11 cellular contexts compared by ENCODE assay signal in the genomic region with DNA sequence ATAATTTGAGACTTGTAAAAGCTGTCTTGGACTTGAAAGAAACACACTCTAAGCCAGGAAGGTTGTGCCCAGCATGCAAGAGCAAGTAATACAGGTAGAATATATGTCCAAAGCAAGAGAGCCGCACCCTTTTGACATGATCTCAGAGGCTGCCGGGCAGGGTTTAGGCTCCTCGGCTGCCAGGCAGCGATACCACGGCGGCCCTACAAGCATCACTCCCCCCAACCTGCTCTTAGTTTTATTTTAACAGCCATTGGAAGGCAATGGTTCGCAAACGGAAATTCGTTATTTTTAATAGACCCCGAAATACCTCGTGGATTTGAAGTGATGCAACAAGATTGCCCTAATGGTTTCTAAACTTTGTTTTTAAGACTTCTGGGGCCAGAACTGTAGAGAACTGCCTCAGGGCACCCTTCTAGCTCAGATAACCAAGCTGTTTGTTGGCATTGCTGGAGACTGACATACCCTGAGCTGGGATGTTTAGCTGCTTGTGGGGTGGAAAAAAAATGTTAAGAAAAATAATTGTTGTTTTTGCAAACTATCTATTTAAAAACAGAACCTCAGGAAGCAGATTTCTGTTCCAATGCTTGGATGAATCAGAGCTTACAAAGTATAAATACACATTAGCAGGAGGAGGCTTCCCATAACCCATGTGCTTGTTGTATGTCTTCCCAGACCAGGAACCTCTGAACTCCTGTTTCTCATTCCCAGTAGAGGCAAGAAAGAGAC. TPM values are rescaled to one million over a fixed set of nuclear protein-coding genes. Genes with fewer than 3 reads are reported as not detected.
DNase-seq lines count a peak whose midpoint lies in the region; ATAC-seq, FAIRE-seq and TF ChIP-seq lines count a peak whose summit lies in the region.
"Had no signal": no experiment of that assay in that cellular context is flagged by ENCODE, and none has a peak within 500 bp of the region (broad histone marks: within the 10 kb centered on the region; RNA-seq: fewer than 3 reads in every experiment).

No MANE protein-coding gene starts in this region.

- H4K20me1 ChIP-seq in SK-N-SH (ENCODE audit: insufficient read depth): no peaks in the 10 kb centered on the region; the same call in 1 of the 2 replicates

- FAIRE-seq in GM12891 (lab: Jason Lieb, UNC): no peak

- CTCF ChIA-PET in SK-N-SH (lab: Yijun Ruan, JAX): interaction anchor here (0.8 kb wide), 1 partner anchor 12 kb away, joined by 4 read pairs; no protein-coding TSS in a partner anchor

- TF ChIP-seq EP300 in SK-N-SH (IDR thresholded peaks at IDR 0.05; ENCODE audit: borderline replicate concordance in 1 of 2, low read depth in 1 of 2, low read length in 1 of 2): no peak

- peak overlapping the region; percentile 8; the same call in 1 of the 2 replicates for H3K4me2 ChIP-seq in SK-N-SH

- H3K36me3 ChIP-seq in SK-N-SH (replicated peaks in 1 of 2; ENCODE audit: control insufficient read depth in 1 of 2, insufficient read depth in 2 of 2, low read length in 1 of 2) (peaks cover 17 to 22% of the 10 kb centered on the region in 2 experiments), left lung (peaks cover 0 to 25% of the 10 kb centered on the region in 2 donors), upper lobe of right lung (peaks cover 25% of the 10 kb centered on the region)

- H3K9me3 ChIP-seq in SK-N-SH: no peaks in the 10 kb centered on the region
- no peaks in the 10 kb centered on the region for H3K9me3 ChIP-seq in left lung
- no peaks in the 10 kb centered on the region for H3K9me3 ChIP-seq in upper lobe of right lung

- H3K79me2 ChIP-seq in SK-N-SH (ENCODE audit: insufficient read depth): peaks cover 13% of the 10 kb centered on the region; the same call in 1 of the 2 replicates

- TF ChIP-seq RAD21 in SK-N-SH (IDR thresholded peaks at IDR 0.05; ENCODE audit: low read length): no peak

- H3K4me3 ChIP-seq in SK-N-SH (ENCODE audit: low read depth in 2 of 2, low read length in 1 of 2) (no peak overlapping the region), choroid plexus epithelial cell (ENCODE audit: low read depth, low read length) (no peak overlapping the region), left lung (no peak overlapping the region), upper lobe of right lung (no peak overlapping the region)

- WGBS in SK-N-SH (ENCODE audit: low lambda C conversion rate): 89% methylated on average over 11 of the region's 11 CpGs

- H3F3A ChIP-seq in SK-N-SH (replicated peaks; ENCODE audit: insufficient read depth): peaks cover 33% of the 10 kb centered on the region

- no peak for TF ChIP-seq POLR2A in GM12891 (IDR thresholded peaks at IDR 0.05; ENCODE audit: low read depth, low read length)

- POLR2A ChIA-PET in SK-N-SH (lab: Yijun Ruan, JAX): no interaction called here

- no peak overlapping the region for H2AFZ ChIP-seq in SK-N-SH (ENCODE audit: low read depth)

- TF ChIP-seq CTCF in SK-N-SH (IDR thresholded peaks at IDR 0.05) (no peak), choroid plexus epithelial cell (conservative IDR thresholded peaks at IDR 0.05; ENCODE audit: low read depth, low read length) (no peak), left lung (IDR thresholded peaks at IDR 0.05) (no peak), upper lobe of right lung (IDR thresholded peaks at IDR 0.05) (no peak)

- H3K27me3 ChIP-seq in SK-N-SH (ENCODE audit: insufficient read depth) (no peaks in the 10 kb centered on the region), left lung (no peaks in the 10 kb centered on the region), upper lobe of right lung (no peaks in the 10 kb centered on the region)

- peaks cover 20 to 21% of the 10 kb centered on the region in 2 experiments for H3K4me1 ChIP-seq in SK-N-SH (ENCODE audit: control insufficient read depth in 1 of 2, insufficient read depth in 2 of 2, low read depth in 1 of 2, low read length in 1 of 2)
- H3K4me1 ChIP-seq in left lung: peaks cover 9 to 14% of the 10 kb centered on the region in 2 donors
- H3K4me1 ChIP-seq in upper lobe of right lung: peaks cover 24% of the 10 kb centered on the region

- intact Hi-C loops in left lung (cut with DNase I) (no loop called here), upper lobe of right lung (cut with DNase I) (no loop called here)

- H3K9ac ChIP-seq in SK-N-SH: no peak overlapping the region

- no peak for ATAC-seq in SK-N-SH treated with all-trans-retinoic acid at 6 μM for 48 hours
- ATAC-seq in left lung: peak; percentile 29
- ATAC-seq in upper lobe of right lung: no peak
- ATAC-seq: activated T-cell treated with anti-CD3 and anti-CD28 coated beads, Interleukin-2, amount 50 U/mL, for 4 hours had no signal

- H3K27ac ChIP-seq in SK-N-SH (ENCODE audit: low read depth in 2 of 2, low read length in 1 of 2) (peak overlapping the region in 1 of 2 experiments; percentile 70; a peak in 1 of 4 replicates), left lung (peak overlapping the region in 1 of 2 donors; percentile 20), upper lobe of right lung (peak overlapping the region; percentile 17), substantia nigra (ENCODE audit: low read depth, low read length, poor library complexity, severe bottlenecking) (no peak overlapping the region)

- no peaks in the 10 kb centered on the region for H3K9me2 ChIP-seq in SK-N-SH

- no peak for DNase-seq in SK-N-SH
- peak; percentile 93 for DNase-seq in choroid plexus epithelial cell (ENCODE audit: low read depth)
- no peak for DNase-seq in left lung
- DNase-seq in upper lobe of right lung: no peak
- DNase-seq in GM12891 (ENCODE audit: insufficient read length, low spot score): no peak
- DNase-seq in activated naive CD4-positive, alpha-beta T cell treated with Interleukin-2 at 50 U/mL for 16 hours: no peak
- DNase-seq in substantia nigra (lab: John Stamatoyannopoulos, UW): no peak
- DNase-seq: activated T-cell treated with anti-CD3 and anti-CD28 coated beads, Interleukin-2, amount 50 U/mL, for 4 hours; immature natural killer cell; NCI-H1417 treated with DMSO at 0.1 percent for 48 hours had no signal

TF ChIP-seq in SK-N-SH, 30 proteins besides CTCF, POLR2A, EP300 and RAD21 (continues in another document):
- TF ChIP-seq SMC3 (IDR thresholded peaks at IDR 0.05; ENCODE audit: low read depth, low read length) (no peak), TCF12 (IDR thresholded peaks at IDR 0.05) (no peak), PBX3 (IDR thresholded peaks at IDR 0.05) (no peak), MAX (IDR thresholded peaks at IDR 0.05; ENCODE audit: low read depth) (no peak), JUND (IDR thresholded peaks at IDR 0.05) (no peak)

TF ChIP-seq in SK-N-SH treated with all-trans-retinoic acid at 6 μM for 48 hours, 23 proteins besides CTCF, POLR2A, EP300 and RAD21:
- TF ChIP-seq, protein P1, sequence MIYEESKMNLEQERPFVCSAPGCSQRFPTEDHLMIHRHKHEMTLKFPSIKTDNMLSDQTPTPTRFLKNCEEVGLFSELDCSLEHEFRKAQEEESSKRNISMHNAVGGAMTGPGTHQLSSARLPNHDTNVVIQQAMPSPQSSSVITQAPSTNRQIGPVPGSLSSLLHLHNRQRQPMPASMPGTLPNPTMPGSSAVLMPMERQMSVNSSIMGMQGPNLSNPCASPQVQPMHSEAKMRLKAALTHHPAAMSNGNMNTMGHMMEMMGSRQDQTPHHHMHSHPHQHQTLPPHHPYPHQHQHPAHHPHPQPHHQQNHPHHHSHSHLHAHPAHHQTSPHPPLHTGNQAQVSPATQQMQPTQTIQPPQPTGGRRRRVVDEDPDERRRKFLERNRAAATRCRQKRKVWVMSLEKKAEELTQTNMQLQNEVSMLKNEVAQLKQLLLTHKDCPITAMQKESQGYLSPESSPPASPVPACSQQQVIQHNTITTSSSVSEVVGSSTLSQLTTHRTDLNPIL (CRISPR knock-in tag; IDR thresholded peaks at IDR 0.05; ENCODE audit: low read depth): no peak
- TF ChIP-seq PPARA (CRISPR knock-in tag; IDR thresholded peaks at IDR 0.05; ENCODE audit: borderline replicate concordance) (no peak), ISL1 (CRISPR knock-in tag; IDR thresholded peaks at IDR 0.05) (no peak), SNAI2 (CRISPR knock-in tag; IDR thresholded peaks at IDR 0.05) (no peak), ZFP30 (CRISPR knock-in tag; IDR thresholded peaks at IDR 0.05) (no peak)

TF ChIP-seq in GM12891, 5 proteins besides CTCF, POLR2A, EP300 and RAD21:
- TF ChIP-seq SPI1 (IDR thresholded peaks at IDR 0.05; ENCODE audit: low read depth, low read length) (no peak), POU2F2 (IDR thresholded peaks at IDR 0.05; ENCODE audit: low read depth, low read length) (no peak), POLR2AphosphoS5 (IDR thresholded peaks at IDR 0.05; ENCODE audit: low read depth, low read length) (no peak), PAX5 (IDR thresholded peaks at IDR 0.05; ENCODE audit: insufficient read depth, low read length, severe bottlenecking) (no peak)

RNA-seq across cellular contexts. Expression of gene JAG1, which starts 39.0 kb away (rescaled TPM):
- 6.0 and 7.7 TPM in 2 replicates for polyA plus RNA-seq in SK-N-SH (2012; rRNA removed)
- 3.7 TPM in 2 replicates for polyA plus RNA-seq in SK-N-SH (2012; cell fraction: cytosol; rRNA removed)
- polyA plus RNA-seq in SK-N-SH (2012; cell fraction: nucleus; rRNA removed): 27.9 and 48.5 TPM in 2 replicates
- total RNA-seq in left lung: 10 to 100 TPM; 31.2 to 65.0 TPM
- 51.6 TPM for total RNA-seq in upper lobe of right lung
- 3.3 TPM for polyA plus RNA-seq in GM12891 (2012; ENCODE audit: low read depth, missing spikeins)
